In genomic region chr12:104108755-104109445, GRCh38 we compare ENCODE assay signal across 8 cellular contexts. TPM values are rescaled to one million over a fixed set of nuclear protein-coding genes. Genes with fewer than 3 reads are reported as not detected.
DNase-seq lines count a peak whose midpoint lies in the region; ATAC-seq, FAIRE-seq and TF ChIP-seq lines count a peak whose summit lies in the region.

No MANE protein-coding gene starts in this region.

- DNase-seq in RKO (ENCODE audit: low spot score) (peak; percentile 83), activated T-helper 1 cell treated with Interleukin-2 at 50 U/mL for 16 hours (ENCODE audit: low read depth) (peak; percentile 66), fibroblast of mammary gland (ENCODE audit: low read depth) (peak; percentile 85)
- peak; percentile 90 for DNase-seq in stimulated activated naive CD8-positive, alpha-beta T cell treated with anti-CD3 and anti-CD28 coated beads, Interleukin-15, Interleukin-2, amounts not matched to agents 100 U/mL and 50 U/mL, for 24 hours

- peak; percentile 96 for TF ChIP-seq CTCF in Loucy (conservative IDR thresholded peaks at IDR 0.05; ENCODE audit: low read length)
- peak; percentile 99 for TF ChIP-seq CTCF in fibroblast of mammary gland (conservative IDR thresholded peaks at IDR 0.05; ENCODE audit: control insufficient read depth, insufficient read depth, low read depth, low read length)
- peak; percentile 85 for TF ChIP-seq CTCF in neural cell (IDR thresholded peaks at IDR 0.05; ENCODE audit: poor library complexity, severe bottlenecking)

- H3K4me1 ChIP-seq in Loucy (ENCODE audit: insufficient read depth, low read length, poor library complexity, severe bottlenecking) = peaks cover 7% of the 10 kb centered on the region

- H3K9me3 ChIP-seq in Loucy (ENCODE audit: insufficient read depth, low read depth, low read length) (no peaks in the 10 kb centered on the region), neural cell (ENCODE audit: low read length) (no peaks in the 10 kb centered on the region)

- H3K36me3 ChIP-seq in Loucy (ENCODE audit: insufficient read depth, low read length) (no peaks in the 10 kb centered on the region), neural cell (ENCODE audit: insufficient read depth, low read length) (no peaks in the 10 kb centered on the region)

- H3K4me3 ChIP-seq in Loucy (ENCODE audit: low read length, poor library complexity, severe bottlenecking) (no peak overlapping the region), fibroblast of mammary gland (ENCODE audit: control insufficient read depth, low read depth, low read length) (no peak overlapping the region), neural cell (ENCODE audit: low read length) (no peak overlapping the region)

- peak; percentile 79 for TF ChIP-seq RAD21 in neural cell (conservative IDR thresholded peaks at IDR 0.05)

- H2AFZ ChIP-seq in Loucy (ENCODE audit: low read length) (no peak overlapping the region), neural cell (ENCODE audit: low read depth, low read length) (no peak overlapping the region)

- H3K79me2 ChIP-seq in Loucy (ENCODE audit: insufficient read depth, low read length) = no peaks in the 10 kb centered on the region
- no peaks in the 10 kb centered on the region for H3K79me2 ChIP-seq in neural cell (replicated peaks; ENCODE audit: insufficient read depth, low read length)

- peak overlapping the region; percentile 12 for H3K27ac ChIP-seq in neural cell (ENCODE audit: low read length)

- peak; percentile 73 for FAIRE-seq in A204.1 (lab: Jason Lieb, UNC)

- no peak for TF ChIP-seq EP300 in neural cell (conservative IDR thresholded peaks at IDR 0.05; ENCODE audit: poor library complexity, severe bottlenecking)

- H3K9me2 ChIP-seq in Loucy (replicated peaks; ENCODE audit: low read depth, low read length) (no peaks in the 10 kb centered on the region), neural cell (ENCODE audit: insufficient read depth, low read length) (no peaks in the 10 kb centered on the region)

- H3F3A ChIP-seq in Loucy (ENCODE audit: low read depth) = no peaks in the 10 kb centered on the region
- no peaks in the 10 kb centered on the region for H3F3A ChIP-seq in neural cell (ENCODE audit: insufficient read depth, low read length, poor library complexity, severe bottlenecking)

- peak overlapping the region; percentile 19 for H3K4me2 ChIP-seq in Loucy (ENCODE audit: low read depth, low read length, poor library complexity, severe bottlenecking)
- no peak overlapping the region for H3K4me2 ChIP-seq in neural cell (ENCODE audit: low read length)

- H3K9ac ChIP-seq in Loucy (ENCODE audit: low read depth, low read length, poor library complexity, severe bottlenecking) (no peak overlapping the region), neural cell (ENCODE audit: low read length) (no peak overlapping the region)

- H3K27me3 ChIP-seq in Loucy (ENCODE audit: insufficient read depth, low read length, poor library complexity, severe bottlenecking) (no peaks in the 10 kb centered on the region), neural cell (ENCODE audit: insufficient read depth, low read depth, low read length) (no peaks in the 10 kb centered on the region)

- H4K20me1 ChIP-seq in Loucy (ENCODE audit: insufficient read depth, low read length, poor library complexity, severe bottlenecking) (no peaks in the 10 kb centered on the region), neural cell (ENCODE audit: insufficient read depth) (no peaks in the 10 kb centered on the region)

- peak; percentile 61 for ATAC-seq in GM18508 (IDR thresholded peaks at IDR 0.05; ENCODE audit: insufficient read depth, unreplicated experiment)
- peak; percentile 98 for ATAC-seq in stimulated activated naive CD8-positive, alpha-beta T cell treated with anti-CD3 and anti-CD28 coated beads, Interleukin-15, Interleukin-2, amounts not matched to agents 100 U/mL and 50 U/mL, for 24 hours

TF ChIP-seq in neural cell, 6 proteins besides CTCF, POLR2A, EP300 and RAD21:
- peak; percentile 89 for TF ChIP-seq SMC3 (conservative IDR thresholded peaks at IDR 0.05; ENCODE audit: poor library complexity)
- no peak for TF ChIP-seq EZH2 (IDR thresholded peaks at IDR 0.05; ENCODE audit: borderline replicate concordance, insufficient read depth, low read length, poor library complexity, severe bottlenecking)

RNA-seq across cellular contexts. Expression of gene NFYB, which starts 29.1 kb away (rescaled TPM):
- 56.6 and 60.8 TPM in 2 replicates for polyA plus RNA-seq in neural cell
- 39.4 and 49.4 TPM in 2 replicates for polyA minus RNA-seq in neural cell

RNA-seq across cellular contexts. Expression of gene HCFC2, which starts 44.6 kb away (rescaled TPM):
- polyA plus RNA-seq in neural cell = 50.0 and 62.4 TPM in 2 replicates
- polyA minus RNA-seq in neural cell = 80.6 and 82.4 TPM in 2 replicates

RNA-seq across cellular contexts. Expression of gene GLT8D2, which starts 58.9 kb away (rescaled TPM):
- 8.3 and 8.7 TPM in 2 replicates for polyA plus RNA-seq in neural cell
- polyA minus RNA-seq in neural cell = 3.9 and 4.6 TPM in 2 replicates
